10 cellular contexts compared by ENCODE assay signal in the genomic region with DNA sequence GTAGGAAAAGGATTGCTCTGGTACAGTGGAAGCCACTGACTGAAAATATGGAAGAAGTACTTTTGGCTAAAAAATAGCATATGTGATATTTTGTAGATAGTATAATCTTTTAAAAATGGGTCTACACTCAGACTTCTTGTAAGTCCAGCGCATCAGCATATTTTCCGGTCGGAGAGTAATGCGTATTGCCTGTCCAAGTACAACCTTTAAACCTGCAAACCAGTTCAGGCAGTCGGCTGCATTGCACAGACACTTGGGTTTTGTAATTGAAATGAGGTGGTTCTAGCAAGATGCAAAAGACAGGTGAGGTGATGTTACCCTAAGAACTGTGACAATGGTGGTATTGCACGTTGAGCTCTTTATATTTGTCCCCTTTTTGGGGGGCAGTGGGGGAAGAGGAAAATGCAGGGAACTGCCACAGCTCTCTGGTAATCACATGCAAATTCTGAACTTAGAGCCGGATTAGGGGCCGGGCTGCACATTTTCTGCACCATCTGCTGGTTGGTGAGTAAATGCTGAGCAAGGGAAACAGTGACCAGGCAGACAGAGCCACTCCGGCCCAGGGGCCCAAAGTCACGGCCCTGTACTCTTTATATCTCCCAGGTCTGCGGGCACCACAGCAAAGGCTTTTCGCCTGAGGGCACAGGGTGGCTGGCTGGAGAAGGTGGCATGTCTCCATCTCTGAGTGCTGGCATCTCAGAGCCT. TPM values are rescaled to one million over a fixed set of nuclear protein-coding genes. Genes with fewer than 3 reads are reported as not detected.
DNase-seq lines count a peak whose midpoint lies in the region; ATAC-seq and TF ChIP-seq lines count a peak whose summit lies in the region.
"Had no signal": no experiment of that assay in that cellular context is flagged by ENCODE, and none has a peak within 500 bp of the region (broad histone marks: within the 10 kb centered on the region; RNA-seq: fewer than 3 reads in every experiment).

No MANE protein-coding gene starts in this region.

- 78 to 81% methylated on average over 11 to 12 of the region's 12 CpGs for WGBS in body of pancreas, 2 donors

- H3K27me3 Mint-ChIP-seq in activated CD4-positive, alpha-beta memory T cell treated with anti-CD3 and anti-CD28 coated beads, Interleukin-2, amount 10 ng/mL, durations not matched to agents 7 days and 5 days, result peaks cover 30% of the 10 kb centered on the region
- H3K27me3 Mint-ChIP-seq in activated CD4-positive, alpha-beta memory T cell treated with anti-CD3 and anti-CD28 coated beads for 36 hours, result peaks cover 22% of the 10 kb centered on the region

- H3K9me3 ChIP-seq in OCI-LY1 (ENCODE audit: low read length), result no peaks in the 10 kb centered on the region
- H3K9me3 ChIP-seq in body of pancreas, result no peaks in the 10 kb centered on the region
- H3K9me3 ChIP-seq: transverse colon had no signal

- CTCF ChIA-PET in activated CD4-positive, alpha-beta memory T cell treated with anti-CD3 and anti-CD28 coated beads, Interleukin-2, amount 10 ng/mL, durations not matched to agents 7 days and 5 days (lab: Charles Lee), result interaction anchor here (0.7 kb wide), 1 partner anchor 652 kb away, joined by 3 read pairs; no protein-coding TSS in a partner anchor
- CTCF ChIA-PET in activated CD4-positive, alpha-beta memory T cell treated with anti-CD3 and anti-CD28 coated beads for 36 hours (lab: Charles Lee), result no interaction called here

- H3K27me3 ChIP-seq in OCI-LY1 (ENCODE audit: insufficient read depth, low read length), result peaks cover 4% of the 10 kb centered on the region; the same call in 1 of the 2 replicates
- no peaks in the 10 kb centered on the region for H3K27me3 ChIP-seq in body of pancreas

- peak overlapping the region; percentile 83 for H3K4me2 ChIP-seq in OCI-LY1 (ENCODE audit: low read length)

- H2AFZ ChIP-seq in OCI-LY1 (ENCODE audit: low read length), result no peak overlapping the region

- no peak for TF ChIP-seq POLR2A in body of pancreas (IDR thresholded peaks at IDR 0.05)

- peaks cover 6% of the 10 kb centered on the region for H3K36me3 Mint-ChIP-seq in activated CD4-positive, alpha-beta memory T cell treated with anti-CD3 and anti-CD28 coated beads, Interleukin-2, amount 10 ng/mL, durations not matched to agents 7 days and 5 days (ENCODE audit: low read depth)
- peaks cover 2% of the 10 kb centered on the region for H3K36me3 Mint-ChIP-seq in activated CD4-positive, alpha-beta memory T cell treated with anti-CD3 and anti-CD28 coated beads for 36 hours

- H3K27ac ChIP-seq in OCI-LY1 (ENCODE audit: low read depth, low read length, poor library complexity, severe bottlenecking), result peak overlapping the region; percentile 45
- H3K27ac ChIP-seq in body of pancreas, result no peak overlapping the region

- H3K9me2 ChIP-seq in OCI-LY1 (ENCODE audit: low read depth, low read length), result no peaks in the 10 kb centered on the region

- ATAC-seq in Right ventricle myocardium inferior, result peak; percentile 62
- no peak for ATAC-seq in body of pancreas
- ATAC-seq in GM21360 (IDR thresholded peaks at IDR 0.05; ENCODE audit: unreplicated experiment), result no peak

- H3K79me2 ChIP-seq in OCI-LY1 (ENCODE audit: insufficient read depth, low read length), result peaks cover 10% of the 10 kb centered on the region; the same call in 1 of the 2 replicates

- H4K20me1 ChIP-seq in OCI-LY1 (ENCODE audit: insufficient read depth, low read length), result no peaks in the 10 kb centered on the region

- peaks cover 28% of the 10 kb centered on the region for H3K4me1 Mint-ChIP-seq in activated CD4-positive, alpha-beta memory T cell treated with anti-CD3 and anti-CD28 coated beads, Interleukin-2, amount 10 ng/mL, durations not matched to agents 7 days and 5 days
- peaks cover 21% of the 10 kb centered on the region for H3K4me1 Mint-ChIP-seq in activated CD4-positive, alpha-beta memory T cell treated with anti-CD3 and anti-CD28 coated beads for 36 hours (ENCODE audit: low read depth)

- peak overlapping the region; percentile 73 for H3K4me3 ChIP-seq in OCI-LY1 (ENCODE audit: low read depth, low read length, poor library complexity, severe bottlenecking)
- H3K4me3 ChIP-seq in body of pancreas, result no peak overlapping the region

- no peaks in the 10 kb centered on the region for H3F3A ChIP-seq in OCI-LY1 (ENCODE audit: insufficient read depth, low read length)

- H3K4me3 Mint-ChIP-seq in activated CD4-positive, alpha-beta memory T cell treated with anti-CD3 and anti-CD28 coated beads, Interleukin-2, amount 10 ng/mL, durations not matched to agents 7 days and 5 days, result peak overlapping the region; percentile 17
- H3K4me3 Mint-ChIP-seq in activated CD4-positive, alpha-beta memory T cell treated with anti-CD3 and anti-CD28 coated beads for 36 hours, result no peak overlapping the region

- no peak for DNase-seq in activated CD4-positive, alpha-beta memory T cell treated with anti-CD3 and anti-CD28 coated beads, Interleukin-2, amount 10 ng/mL, durations not matched to agents 7 days and 5 days
- DNase-seq in activated CD4-positive, alpha-beta memory T cell treated with anti-CD3 and anti-CD28 coated beads for 36 hours, result no peak
- DNase-seq in Right ventricle myocardium inferior (ENCODE audit: missing footprints) (no peak), superior temporal gyrus (ENCODE audit: extremely low spot score) (peak; percentile 42), body of pancreas (no peak), mesenteric fat pad (ENCODE audit: low spot score) (no peak)
- DNase-seq: NCI-H2081, transverse colon had no signal

- H3K36me3 ChIP-seq in OCI-LY1 (ENCODE audit: insufficient read depth, low read length) (peaks cover 16% of the 10 kb centered on the region), body of pancreas (replicated peaks in 1 of 2; ENCODE audit: insufficient read depth in 1 of 2, low read depth in 2 of 2) (no peaks in the 10 kb centered on the region)
- H3K36me3 ChIP-seq: transverse colon had no signal

- peaks cover 41% of the 10 kb centered on the region for H3K4me1 ChIP-seq in OCI-LY1 (ENCODE audit: insufficient read depth, low read length, severe bottlenecking)
- H3K4me1 ChIP-seq in body of pancreas, result peaks cover 26% of the 10 kb centered on the region

- peak; percentile 24; the same call in 1 of the 2 replicates for TF ChIP-seq CTCF in OCI-LY1 (IDR thresholded peaks at IDR 0.05; ENCODE audit: low read length)
- no peak for TF ChIP-seq CTCF in body of pancreas (IDR thresholded peaks at IDR 0.05)

- intact Hi-C loops in activated CD4-positive, alpha-beta memory T cell treated with anti-CD3 and anti-CD28 coated beads for 36 hours (cut with micrococcal nuclease), result loop anchor here (5.0 kb wide), 1 partner anchor 37 kb away; no protein-coding TSS in a partner anchor
- intact Hi-C loops in Right ventricle myocardium inferior (cut with DNase I) (loop anchor here (10.0 kb wide), 1 partner anchor 140 kb away; a partner anchor contains a TSS), body of pancreas (cut with DNase I) (no loop called here)

- no peaks in the 10 kb centered on the region for H3K9me3 Mint-ChIP-seq in activated CD4-positive, alpha-beta memory T cell treated with anti-CD3 and anti-CD28 coated beads, Interleukin-2, amount 10 ng/mL, durations not matched to agents 7 days and 5 days
- no peaks in the 10 kb centered on the region for H3K9me3 Mint-ChIP-seq in activated CD4-positive, alpha-beta memory T cell treated with anti-CD3 and anti-CD28 coated beads for 36 hours

- peak overlapping the region; percentile 62 for H3K9ac ChIP-seq in OCI-LY1 (ENCODE audit: low read length)

- POLR2A ChIA-PET in activated CD4-positive, alpha-beta memory T cell treated with anti-CD3 and anti-CD28 coated beads, Interleukin-2, amount 10 ng/mL, durations not matched to agents 7 days and 5 days (lab: Charles Lee), result no interaction called here
- POLR2A ChIA-PET in activated CD4-positive, alpha-beta memory T cell treated with anti-CD3 and anti-CD28 coated beads for 36 hours (lab: Charles Lee), result interaction anchor here (1.2 to 2.2 kb wide), 2 partner anchors 9 to 11 kb away, joined by 3 to 9 read pairs; no protein-coding TSS in a partner anchor

- H3K27ac Mint-ChIP-seq in activated CD4-positive, alpha-beta memory T cell treated with anti-CD3 and anti-CD28 coated beads, Interleukin-2, amount 10 ng/mL, durations not matched to agents 7 days and 5 days, result no peak overlapping the region
- H3K27ac Mint-ChIP-seq in activated CD4-positive, alpha-beta memory T cell treated with anti-CD3 and anti-CD28 coated beads for 36 hours, result no peak overlapping the region

RNA-seq across cellular contexts. Expression of a gene that starts 2.3 kb away (rescaled TPM):
- total RNA-seq in activated CD4-positive, alpha-beta memory T cell treated with anti-CD3 and anti-CD28 coated beads, Interleukin-2, amount 10 ng/mL, durations not matched to agents 7 days and 5 days, result 1 to 10 TPM; 8.6 to 9.5 TPM
- 1 to 10 TPM; 5.6 TPM for total RNA-seq in activated CD4-positive, alpha-beta memory T cell treated with anti-CD3 and anti-CD28 coated beads for 36 hours
- total RNA-seq in Right ventricle myocardium inferior (32.0 TPM), body of pancreas (1 to 10 TPM; 3.3 to 3.9 TPM), mesenteric fat pad (32.9 TPM)
